ENCODE assay signal across 8 cellular contexts in the genomic region with DNA sequence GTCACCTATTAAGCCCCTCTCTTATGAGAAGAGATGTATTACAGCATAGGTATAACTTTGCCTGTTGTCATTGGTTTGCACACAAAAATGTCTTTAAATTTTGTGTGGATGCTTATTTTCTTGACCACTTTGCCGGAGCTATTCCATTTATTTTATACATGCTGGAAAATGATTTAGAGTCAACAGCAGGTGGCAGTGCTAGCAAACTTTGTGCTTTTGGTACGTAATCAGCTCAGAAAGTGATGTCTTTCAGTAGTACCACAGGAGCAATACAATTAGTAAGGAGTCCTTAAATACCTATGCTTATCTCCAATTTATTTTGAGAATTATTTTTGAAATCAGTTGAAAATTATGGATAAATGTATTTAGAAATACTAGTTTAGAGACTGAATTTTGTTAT. TPM values are rescaled to one million over a fixed set of nuclear protein-coding genes. Genes with fewer than 3 reads are reported as not detected.
DNase-seq lines count a peak whose midpoint lies in the region; ATAC-seq and FAIRE-seq lines count a peak whose summit lies in the region.

No MANE protein-coding gene starts in this region.

- DNase-seq in COLO668 (lab: John Stamatoyannopoulos, UW; ENCODE audit: unreplicated experiment) (peak; percentile 19), NCI-H187 (lab: John Stamatoyannopoulos, UW) (peak; percentile 6 to 12), UCSD-AML1 (lab: John Stamatoyannopoulos, UW; ENCODE audit: unreplicated experiment) (peak; percentile 6), mucosa of gallbladder (ENCODE audit: low spot score) (no peak)
- DNase-seq in activated T-cell treated with anti-CD3 and anti-CD28 coated beads, Interleukin-2, amount 50 U/mL, for 1 hour: no peak

- FAIRE-seq in islet of Langerhans (lab: Jason Lieb, UNC): peak; percentile 99

- ATAC-seq in GM19438 (IDR thresholded peaks at IDR 0.05; ENCODE audit: low read depth, unreplicated experiment) (peak; percentile 63), GM21390 (IDR thresholded peaks at IDR 0.05; ENCODE audit: unreplicated experiment) (no peak)

RNA-seq across cellular contexts. Expression of a gene that starts 19.8 kb away (rescaled TPM):
- 25.1 TPM for total RNA-seq in mucosa of gallbladder

Comparison
In these comparisons a context has a peak if more than half of its experiments do, and no peak if none do; other contexts are left out.
1. DNase-seq: peak in COLO668 (single experiment), NCI-H187 (2 of 2) and UCSD-AML1 (single experiment); none in mucosa of gallbladder (single experiment) and activated T-cell treated with anti-CD3 and anti-CD28 coated beads, Interleukin-2, amount 50 U/mL, for 1 hour (single experiment).